9 cellular contexts compared by ENCODE assay signal in genomic region chr12:121990692-121991603, GRCh38. TPM values are rescaled to one million over a fixed set of nuclear protein-coding genes. Genes with fewer than 3 reads are reported as not detected.
DNase-seq lines count a peak whose midpoint lies in the region; ATAC-seq, FAIRE-seq and TF ChIP-seq lines count a peak whose summit lies in the region.
"Had no signal": no experiment of that assay in that cellular context is flagged by ENCODE, and none has a peak within 500 bp of the region (broad histone marks: within the 10 kb centered on the region; RNA-seq: fewer than 3 reads in every experiment).

No MANE protein-coding gene starts in this region.

- peak overlapping the region; percentile 35 for H2AK9ac ChIP-seq in IMR-90 (replicated peaks; ENCODE audit: low read depth, low read length, poor library complexity)

- DNase-seq in GM18507 (ENCODE audit: extremely low spot score, insufficient read length, low read depth) (peak; percentile 42), IMR-90 (peak; percentile 45), myocyte (ENCODE audit: low read depth) (peak; percentile 36), sciatic nerve (ENCODE audit: low spot score) (no peak), SKM-1 treated with dmso at 0.1 percent for 144 hours (lab: John Stamatoyannopoulos, UW; ENCODE audit: unreplicated experiment) (no peak), cardiac septum (ENCODE audit: low spot score) (no peak), left ventricle myocardium inferior (no peak)

- H3K9me3 ChIP-seq in IMR-90 (ENCODE audit: control insufficient read depth, insufficient read depth, low read length), result no peaks in the 10 kb centered on the region
- no peaks in the 10 kb centered on the region for H3K9me3 ChIP-seq in left ventricle myocardium inferior (replicated peaks)

- H2AK5ac ChIP-seq in IMR-90 (ENCODE audit: low read depth, low read length), result peak overlapping the region; percentile 94

- no TSS peak for BruUV-seq in IMR-90 (replicated peaks; lab: Mats Ljungman, UMichigan)

- POLR2A ChIA-PET in IMR-90 (lab: Charles Lee; ENCODE audit: unreplicated experiment), result no interaction called here

- FAIRE-seq in GM18507 (lab: Jason Lieb, UNC), result peak; percentile 88

- peak overlapping the region; percentile 76 for H3K14ac ChIP-seq in IMR-90 (replicated peaks; ENCODE audit: low read depth, low read length)

- H3K27ac ChIP-seq in IMR-90 (ENCODE audit: insufficient read depth, low read length), result peak overlapping the region; percentile 88
- no peak overlapping the region for H3K27ac ChIP-seq in left ventricle myocardium inferior (replicated peaks)

- no peak for TF ChIP-seq CTCF in IMR-90 (conservative IDR thresholded peaks at IDR 0.05; ENCODE audit: low read depth, low read length)
- no peak for TF ChIP-seq CTCF in left ventricle myocardium inferior (IDR thresholded peaks at IDR 0.05; ENCODE audit: borderline replicate concordance)

- no peaks in the 10 kb centered on the region for H4K20me1 ChIP-seq in IMR-90 (ENCODE audit: insufficient read depth, low read length)

- H3K27me3 ChIP-seq in IMR-90 (ENCODE audit: control insufficient read depth, insufficient read depth, low read length) (no peaks in the 10 kb centered on the region), left ventricle myocardium inferior (ENCODE audit: low read depth) (no peaks in the 10 kb centered on the region)
- H3K27me3 ChIP-seq: cardiac muscle cell had no signal

- intact Hi-C loops in IMR-90 (cut with micrococcal nuclease) (no loop called here), sciatic nerve (cut with DNase I) (no loop called here), cardiac septum (cut with DNase I) (no loop called here), left ventricle myocardium inferior (cut with micrococcal nuclease) (no loop called here)

- H2AFZ ChIP-seq in IMR-90 (replicated peaks; ENCODE audit: low read length, poor library complexity), result peak overlapping the region; percentile 46

- no peak overlapping the region for H3K4me3 ChIP-seq in IMR-90 (ENCODE audit: insufficient read depth, low read depth, low read length)
- no peak overlapping the region for H3K4me3 ChIP-seq in left ventricle myocardium inferior
- H3K4me3 ChIP-seq: cardiac muscle cell had no signal

- H3K4me1 ChIP-seq in IMR-90 (ENCODE audit: control insufficient read depth, insufficient read depth, low read length), result peaks cover 10% of the 10 kb centered on the region
- peaks cover 4% of the 10 kb centered on the region for H3K4me1 ChIP-seq in left ventricle myocardium inferior

- peak overlapping the region; percentile 9; the same call in 1 of the 2 replicates for H3K18ac ChIP-seq in IMR-90 (ENCODE audit: low read depth, low read length)

- peak overlapping the region; percentile 93 for H2BK20ac ChIP-seq in IMR-90 (ENCODE audit: low read depth, low read length)

- H3K4ac ChIP-seq in IMR-90 (ENCODE audit: low read depth, low read length), result peak overlapping the region; percentile 86

- 0 out of 2 replicates have a peak overlapping the region, but pooled peaks have one; percentile 32 for H3K56ac ChIP-seq in IMR-90 (ENCODE audit: extremely low read depth, insufficient read depth, low read length)

- no peak for TF ChIP-seq RAD21 in IMR-90 (IDR thresholded peaks at IDR 0.05; ENCODE audit: low read length)

- peak overlapping the region; percentile 76 for H4K91ac ChIP-seq in IMR-90 (ENCODE audit: insufficient read depth, low read depth, low read length)

- H3K36me3 ChIP-seq in IMR-90 (ENCODE audit: control insufficient read depth, insufficient read depth, low read length), result no peaks in the 10 kb centered on the region
- no peaks in the 10 kb centered on the region for H3K36me3 ChIP-seq in left ventricle myocardium inferior
- H3K36me3 ChIP-seq: cardiac muscle cell had no signal

- in situ Hi-C loops in IMR-90 (cut with MboI; ENCODE audit: low sequenced_read_pairs), result no loop called here

- peak overlapping the region; percentile 90 for H2BK5ac ChIP-seq in IMR-90 (ENCODE audit: low read depth, low read length, poor library complexity, severe bottlenecking)

- no peaks in the 10 kb centered on the region for H3K79me1 ChIP-seq in IMR-90 (ENCODE audit: low read depth in 1 of 2, low read length in 2 of 2)

- H3K4me2 ChIP-seq in IMR-90 (ENCODE audit: low read depth, low read length), result no peak overlapping the region

- H3K23ac ChIP-seq in IMR-90 (ENCODE audit: low read depth, low read length), result peak overlapping the region; percentile 87

- H3K9ac ChIP-seq in IMR-90 (ENCODE audit: low read depth, low read length), result no peak overlapping the region

- peaks cover 4% of the 10 kb centered on the region; the same call in 1 of the 2 replicates for H3K9me1 ChIP-seq in IMR-90 (ENCODE audit: insufficient read depth, low read length)

- H4K5ac ChIP-seq in IMR-90 (ENCODE audit: low read depth, low read length), result peak overlapping the region; percentile 33

- no peak for TF ChIP-seq POLR2A in IMR-90 (IDR thresholded peaks at IDR 0.05; ENCODE audit: low read depth, low read length)

- ATAC-seq in GM21526 (IDR thresholded peaks at IDR 0.05; ENCODE audit: low FRiP score, unreplicated experiment) (peak; percentile 55), IMR-90 (ENCODE audit: low read depth) (no peak), sciatic nerve (no peak)

- peak overlapping the region; percentile 52 for H2BK15ac ChIP-seq in IMR-90 (ENCODE audit: low read depth, low read length)

- CTCF ChIA-PET in IMR-90 (lab: Yijun Ruan, JAX), result no interaction called here

- dilution Hi-C loops in IMR-90 (cut with HindIII; ENCODE audit: low sequenced_read_pairs, unreplicated experiment), result no loop called here

- peak overlapping the region; percentile 55 to 73; a peak in 3 of 4 replicates for H4K8ac ChIP-seq in IMR-90 (ENCODE audit: low read depth in 2 of 2, low read length in 2 of 2)

- peak overlapping the region; percentile 94 for H2BK120ac ChIP-seq in IMR-90 (ENCODE audit: low read depth, low read length)

- 29% methylated on average over 1 of the region's 10 CpGs; no CpG with 5 or more reads in 1 of the 2 experiments for WGBS in IMR-90 (ENCODE audit: extremely low coverage in 2 of 2, insufficient read length in 1 of 2), 2 experiments

TF ChIP-seq in IMR-90, 13 proteins besides CTCF, POLR2A, EP300 and RAD21:
- TF ChIP-seq MAFK (IDR thresholded peaks at IDR 0.05; ENCODE audit: low read depth, low read length) (no peak), CHD1 (IDR thresholded peaks at IDR 0.05; ENCODE audit: low read depth, low read length) (no peak), MXI1 (IDR thresholded peaks at IDR 0.05; ENCODE audit: borderline replicate concordance, low read depth, low read length) (no peak), ELK1 (IDR thresholded peaks at IDR 0.05; ENCODE audit: borderline replicate concordance, low read depth, low read length) (no peak)

RNA-seq across cellular contexts. Expression of gene BCL7A, which starts 30.7 kb away (rescaled TPM):
- 5.6 and 6.1 TPM in 2 replicates for total RNA-seq in IMR-90 (2012; rRNA removed)
- polyA plus RNA-seq in IMR-90 (2012; rRNA removed), result 7.9 and 8.6 TPM in 2 replicates
- 6.7 and 7.3 TPM in 2 replicates for polyA plus RNA-seq in IMR-90 (2012; cell fraction: cytosol; rRNA removed)
- 6.3 and 6.4 TPM in 2 replicates for polyA plus RNA-seq in IMR-90 (2012; cell fraction: nucleus; rRNA removed; ENCODE audit: low replicate concordance)
- 14.0 and 17.2 TPM in 2 replicates for total RNA-seq in myocyte
- polyA plus RNA-seq in myocyte (2012), result 7.7 TPM
- 5.8 TPM for total RNA-seq in sciatic nerve
- total RNA-seq in cardiac septum, result 18.2 TPM
- total RNA-seq in left ventricle myocardium inferior, result 11.2 TPM

Comparison
In these comparisons a context has a peak if more than half of its experiments do, and no peak if none do; other contexts are left out.
1. DNase-seq: peak in GM18507 (single experiment), IMR-90 (single experiment) and myocyte (single experiment); none in sciatic nerve (single experiment), SKM-1 treated with dmso at 0.1 percent for 144 hours (single experiment), cardiac septum (single experiment) and left ventricle myocardium inferior (single experiment).